33 cellular contexts compared by ENCODE assay signal in the genomic region with DNA sequence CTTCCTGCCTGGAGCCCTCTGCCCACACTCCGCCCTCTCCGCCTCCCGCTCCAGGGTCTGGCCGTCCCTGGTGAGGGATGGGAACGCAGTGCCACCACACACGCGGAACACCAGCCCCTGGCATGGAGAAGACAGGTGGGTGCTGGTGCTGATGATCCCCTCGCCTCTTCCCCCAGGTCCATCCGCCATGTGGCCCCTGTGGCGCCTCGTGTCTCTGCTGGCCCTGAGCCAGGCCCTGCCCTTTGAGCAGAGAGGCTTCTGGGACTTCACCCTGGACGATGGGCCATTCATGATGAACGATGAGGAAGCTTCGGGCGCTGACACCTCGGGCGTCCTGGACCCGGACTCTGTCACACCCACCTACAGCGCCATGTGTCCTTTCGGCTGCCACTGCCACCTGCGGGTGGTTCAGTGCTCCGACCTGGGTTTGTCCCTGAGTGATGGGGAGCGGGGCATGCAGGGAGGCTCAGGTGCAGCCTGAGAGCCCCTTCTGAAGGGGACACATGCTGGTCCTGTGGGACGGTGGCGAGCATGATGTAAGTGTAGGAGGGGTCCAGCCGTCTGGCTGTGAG. TPM values are rescaled to one million over a fixed set of nuclear protein-coding genes. Genes with fewer than 3 reads are reported as not detected.
"Had no signal": no experiment of that assay in that cellular context is flagged by ENCODE, and none has a peak within 500 bp of the region (broad histone marks: within the 10 kb centered on the region; RNA-seq: fewer than 3 reads in every experiment).

No MANE protein-coding gene starts in this region.

- H3K27ac ChIP-seq: brain microvascular endothelial cell, dorsolateral prefrontal cortex, heart left ventricle, pancreas, prostate gland, suprapubic skin, tibial nerve had no signal

- H3K4me1 ChIP-seq: pancreas, prostate gland had no signal

- H3K27me3 ChIP-seq: brain microvascular endothelial cell, pancreas, suprapubic skin, tibial nerve had no signal

- H3K9me3 ChIP-seq: heart left ventricle, pancreas, prostate gland, suprapubic skin, tibial nerve had no signal

- H3K36me3 ChIP-seq: pancreas, prostate gland, suprapubic skin, tibial nerve had no signal

- DNase-seq: activated CD4-positive, alpha-beta memory T cell treated with anti-CD3 and anti-CD28 coated beads, Interleukin-2, amount 10 ng/mL, durations not matched to agents 7 days and 5 days; activated CD4-positive, alpha-beta T cell treated with anti-CD3 and anti-CD28 coated beads, Interleukin-2, amount 10 ng/mL, durations not matched to agents 24 days and 14 days; activated CD4-positive, CD25-positive, alpha-beta regulatory T cell treated with anti-CD3 and anti-CD28 coated beads, Interleukin-2, amount 50 U/mL, for 72 hours; activated CD8-positive, alpha-beta memory T cell treated with anti-CD3 and anti-CD28 coated beads, Interleukin-2, amount 50 U/mL, for 48 hours; activated gamma-delta T cell; activated naive CD4-positive, alpha-beta T cell treated with anti-CD3 and anti-CD28 coated beads, Interleukin-2, amount 10 ng/mL, durations not matched to agents 7 days and 5 days; activated naive CD8-positive, alpha-beta T cell treated with anti-CD3 and anti-CD28 coated beads, Interleukin-2, amount 10 ng/mL, durations not matched to agents 7 days and 5 days; activated T-cell treated with anti-CD3 and anti-CD28 coated beads, Interleukin-2, amount 50 U/mL, for 24 hours; amniotic stem cell; brain microvascular endothelial cell; dorsolateral prefrontal cortex; effector memory CD8-positive, alpha-beta T cell; foreskin fibroblast; heart left ventricle; hypothalamus; immature natural killer cell; midbrain; naive thymus-derived CD4-positive, alpha-beta T cell; nucleus accumbens; pancreas; retina; stimulated activated CD4-positive, alpha-beta T cell treated with anti-CD3 and anti-CD28 coated beads, Interleukin-15, amount 100 ng/mL, for 24 hours; stimulated activated CD4-positive, alpha-beta T cell treated with anti-CD3 and anti-CD28 coated beads, Interleukin-2, amount 100 ng/mL, for 24 hours; stimulated activated naive CD4-positive, alpha-beta T cell had no signal

- H3K4me2 ChIP-seq: smooth muscle cell had no signal

- H3K4me3 ChIP-seq: coronary artery, dorsolateral prefrontal cortex, heart left ventricle, pancreas, prostate gland, smooth muscle cell, suprapubic skin, tibial nerve had no signal

RNA-seq across cellular contexts. Expression of gene BGN, which starts 9.8 kb away (rescaled TPM):
- total RNA-seq: activated CD4-positive, alpha-beta memory T cell treated with anti-CD3 and anti-CD28 coated beads, Interleukin-2, amount 10 ng/mL, durations not matched to agents 7 days and 5 days; activated CD4-positive, alpha-beta T cell treated with anti-CD3 and anti-CD28 coated beads, Interleukin-2, amount 10 ng/mL, durations not matched to agents 24 days and 14 days; activated naive CD8-positive, alpha-beta T cell treated with anti-CD3 and anti-CD28 coated beads, Interleukin-2, amount 10 ng/mL, durations not matched to agents 7 days and 5 days; naive thymus-derived CD4-positive, alpha-beta T cell had no signal
- polyA plus RNA-seq: immature natural killer cell; naive thymus-derived CD4-positive, alpha-beta T cell; neural cell had no signal

RNA-seq across cellular contexts. Expression of gene ATP2B3, which starts 12.9 kb away (rescaled TPM):
- total RNA-seq: activated CD4-positive, alpha-beta memory T cell treated with anti-CD3 and anti-CD28 coated beads, Interleukin-2, amount 10 ng/mL, durations not matched to agents 7 days and 5 days; activated CD4-positive, alpha-beta T cell treated with anti-CD3 and anti-CD28 coated beads, Interleukin-2, amount 10 ng/mL, durations not matched to agents 24 days and 14 days; activated naive CD8-positive, alpha-beta T cell treated with anti-CD3 and anti-CD28 coated beads, Interleukin-2, amount 10 ng/mL, durations not matched to agents 7 days and 5 days; esophagus mucosa; kidney epithelial cell; naive thymus-derived CD4-positive, alpha-beta T cell; suprapubic skin; tibial nerve; ureter had no signal
- polyA plus RNA-seq: heart left ventricle; immature natural killer cell; naive thymus-derived CD4-positive, alpha-beta T cell had no signal

RNA-seq across cellular contexts. Expression of gene TREX2, which starts 58.7 kb away (rescaled TPM):
- polyA plus RNA-seq: neural cell had no signal
